Comparison of ENCODE assay signal across 8 cellular contexts in the genomic region with DNA sequence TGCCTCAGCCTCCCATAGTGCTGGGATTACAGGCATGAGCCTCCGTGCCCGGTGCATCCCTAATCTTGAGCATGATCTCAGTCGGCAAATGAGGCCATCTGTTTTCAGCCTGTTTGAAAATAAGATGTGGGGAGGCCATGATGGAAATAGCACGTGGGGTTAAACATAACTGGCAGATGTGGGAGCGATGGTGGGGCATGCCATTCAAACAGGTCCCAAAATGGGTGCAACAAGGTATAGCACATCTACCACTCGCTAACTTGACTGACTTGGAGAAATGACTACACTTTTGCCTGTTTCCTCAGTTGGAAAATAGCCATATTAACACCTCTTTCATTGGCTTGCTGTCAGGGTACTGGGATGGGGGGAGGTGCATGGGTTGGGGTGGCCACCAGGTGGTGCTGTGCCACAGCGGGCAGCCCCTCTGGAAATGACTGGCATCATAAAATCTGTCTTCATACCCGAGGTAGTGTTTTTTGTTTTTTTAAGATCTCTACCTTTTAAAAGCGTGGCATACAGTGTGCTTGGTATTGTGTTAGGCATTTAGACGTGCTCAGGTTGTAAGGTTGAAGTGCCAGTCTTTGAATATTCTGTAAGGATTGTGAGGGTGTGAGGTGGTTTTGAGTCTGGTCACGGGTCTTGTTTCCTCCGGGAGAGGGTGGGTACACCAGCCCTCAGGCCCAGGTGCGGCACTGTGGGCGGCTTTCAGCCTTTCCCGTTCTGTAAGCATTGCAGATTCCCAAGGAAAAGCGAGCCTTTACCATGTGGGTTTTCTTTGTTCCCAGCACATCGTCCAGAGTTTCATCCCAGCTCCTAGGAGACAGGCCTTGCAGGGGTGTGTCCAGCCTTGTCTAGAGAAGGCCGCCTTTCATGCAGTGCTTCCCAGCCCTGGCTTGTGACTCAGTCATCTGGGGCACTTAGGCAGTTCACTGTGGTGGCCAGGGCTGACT. TPM values are rescaled to one million over a fixed set of nuclear protein-coding genes. Genes with fewer than 3 reads are reported as not detected.
DNase-seq lines count a peak whose midpoint lies in the region; ATAC-seq, FAIRE-seq and TF ChIP-seq lines count a peak whose summit lies in the region.

No MANE protein-coding gene starts in this region.

- TF ChIP-seq CTCF in Calu3 (IDR thresholded peaks at IDR 0.05; ENCODE audit: unreplicated experiment): peak; percentile 85
- peak; percentile 98 for TF ChIP-seq CTCF in fibroblast of mammary gland (conservative IDR thresholded peaks at IDR 0.05; ENCODE audit: control insufficient read depth, insufficient read depth, low read depth, low read length)

- H2BK5ac ChIP-seq in neuronal stem cell (ENCODE audit: low read length): no peak overlapping the region

- no peak for FAIRE-seq in RCC 7860 (lab: Jason Lieb, UNC)

- H3K79me1 ChIP-seq in neuronal stem cell (ENCODE audit: low read depth, low read length): peaks cover 5% of the 10 kb centered on the region

- H2BK15ac ChIP-seq in neuronal stem cell (ENCODE audit: low read length): no peak overlapping the region

- no peak overlapping the region for H4K8ac ChIP-seq in neuronal stem cell (ENCODE audit: low read depth, low read length)

- peaks cover 16 to 59% of the 10 kb centered on the region in 2 donors for H3K4me1 ChIP-seq in neuronal stem cell (ENCODE audit: control insufficient read depth in 2 of 2, insufficient read depth in 1 of 2, low read depth in 1 of 2, low read length in 2 of 2)

- no CpG with 5 or more reads among the region's 18 CpGs for WGBS in neuronal stem cell (ENCODE audit: extremely low coverage in 2 of 2, insufficient read length in 2 of 2, insufficient replicate concordance in 1 of 2), 2 donors

- H3K4me3 Mint-ChIP-seq in Calu3 (ENCODE audit: low read depth, unreplicated experiment): peak overlapping the region; percentile 15
- H3K4me3 Mint-ChIP-seq in activated T-helper 17 cell treated with anti-CD3 and anti-CD28 coated beads, Interleukin-2, amount 50 U/mL, for 72 hours: peak overlapping the region; percentile 97

- H3K4ac ChIP-seq in neuronal stem cell (ENCODE audit: low read length): no peak overlapping the region

- CTCF ChIA-PET in Calu3 (lab: Charles Lee): interaction anchor here (0.8 kb wide), 1 partner anchor 86 kb away, joined by 3 read pairs; no protein-coding TSS in a partner anchor

- H3K36me3 ChIP-seq in neuronal stem cell (replicated peaks in 1 of 2; ENCODE audit: control insufficient read depth in 2 of 2, insufficient read depth in 2 of 2, low read length in 2 of 2): peaks cover 29 to 47% of the 10 kb centered on the region in 2 donors

- no peak overlapping the region for H4K91ac ChIP-seq in neuronal stem cell (ENCODE audit: low read depth, low read length, poor library complexity)

- no peak overlapping the region for H3K4me2 ChIP-seq in neuronal stem cell (ENCODE audit: insufficient read depth, low read length, poor library complexity, severe bottlenecking)

- no peak overlapping the region for H2AFZ ChIP-seq in neuronal stem cell (ENCODE audit: low read length)

- H2BK12ac ChIP-seq in neuronal stem cell (ENCODE audit: low read length): no peak overlapping the region

- peaks cover 71% of the 10 kb centered on the region for H3K36me3 Mint-ChIP-seq in Calu3 (ENCODE audit: insufficient read depth, unreplicated experiment)
- peaks cover 72% of the 10 kb centered on the region for H3K36me3 Mint-ChIP-seq in activated T-helper 17 cell treated with anti-CD3 and anti-CD28 coated beads, Interleukin-2, amount 50 U/mL, for 72 hours (ENCODE audit: low read depth)

- H3K14ac ChIP-seq in neuronal stem cell (ENCODE audit: low read length): no peak overlapping the region

- ATAC-seq in HG02678 (IDR thresholded peaks at IDR 0.05; ENCODE audit: unreplicated experiment) (peak; percentile 28), GM19467 (IDR thresholded peaks at IDR 0.05; ENCODE audit: unreplicated experiment) (no peak)
- ATAC-seq in activated T-helper 17 cell treated with anti-CD3 and anti-CD28 coated beads, Interleukin-2, amount 50 U/mL, for 72 hours (replicated peaks): peak; percentile 55

- DNase-seq in Calu3 (peak; percentile 84), RCC 7860 (ENCODE audit: low spot score) (peak; percentile 49), fibroblast of mammary gland (ENCODE audit: low read depth) (peak; percentile 73), neuronal stem cell (ENCODE audit: low spot score) (peak; percentile 37), substantia nigra (lab: John Stamatoyannopoulos, UW) (peak in 48 of 49 donors; percentile 25 to 91 (median 72))

- H3K27me3 Mint-ChIP-seq in Calu3 (ENCODE audit: unreplicated experiment): peaks cover 34% of the 10 kb centered on the region
- H3K27me3 Mint-ChIP-seq in activated T-helper 17 cell treated with anti-CD3 and anti-CD28 coated beads, Interleukin-2, amount 50 U/mL, for 72 hours: no peaks in the 10 kb centered on the region

- no peak overlapping the region for H3K9ac ChIP-seq in neuronal stem cell (ENCODE audit: low read depth, low read length, poor library complexity)

- no peak overlapping the region for H2BK120ac ChIP-seq in neuronal stem cell (ENCODE audit: low read depth, low read length)

- peaks cover 17% of the 10 kb centered on the region for H3K4me1 Mint-ChIP-seq in Calu3 (ENCODE audit: low read depth, unreplicated experiment)
- peaks cover 36% of the 10 kb centered on the region for H3K4me1 Mint-ChIP-seq in activated T-helper 17 cell treated with anti-CD3 and anti-CD28 coated beads, Interleukin-2, amount 50 U/mL, for 72 hours

- H2AK5ac ChIP-seq in neuronal stem cell (ENCODE audit: low read depth, low read length): no peak overlapping the region

- H3K23ac ChIP-seq in neuronal stem cell (ENCODE audit: low read depth, low read length, poor library complexity): peak overlapping the region; percentile 56

- intact Hi-C loops in Calu3 (cut with micrococcal nuclease; ENCODE audit: unreplicated experiment): loop anchor here (5.0 kb wide), 1 partner anchor 72 kb away; no protein-coding TSS in a partner anchor

- no TSS peak for BruUV-seq in Calu3 (replicated peaks; lab: Mats Ljungman, UMichigan)

- H3K27ac ChIP-seq in neuronal stem cell (replicated peaks; ENCODE audit: low read length) (peak overlapping the region; percentile 51), substantia nigra (ENCODE audit: low read depth, low read length, poor library complexity, severe bottlenecking) (peak overlapping the region; percentile 96)

- peak overlapping the region; percentile 80 for H3K27ac Mint-ChIP-seq in Calu3 (ENCODE audit: unreplicated experiment)
- H3K27ac Mint-ChIP-seq in activated T-helper 17 cell treated with anti-CD3 and anti-CD28 coated beads, Interleukin-2, amount 50 U/mL, for 72 hours: peak overlapping the region; percentile 0

- H3K4me3 ChIP-seq in fibroblast of mammary gland (ENCODE audit: control insufficient read depth, low read depth, low read length) (no peak overlapping the region), neuronal stem cell (ENCODE audit: low read length in 2 of 2) (no peak overlapping the region)

- H3K27me3 ChIP-seq in neuronal stem cell (ENCODE audit: control insufficient read depth in 3 of 3, insufficient read depth in 3 of 3, low read depth in 1 of 3, low read length in 3 of 3): peaks cover 0 to 27% (median 6%) of the 10 kb centered on the region in 3 experiments

- peak overlapping the region; percentile 8 for H3K18ac ChIP-seq in neuronal stem cell (ENCODE audit: low read length)

- no peaks in the 10 kb centered on the region for H3K9me3 Mint-ChIP-seq in Calu3 (ENCODE audit: low read depth, unreplicated experiment)
- no peaks in the 10 kb centered on the region for H3K9me3 Mint-ChIP-seq in activated T-helper 17 cell treated with anti-CD3 and anti-CD28 coated beads, Interleukin-2, amount 50 U/mL, for 72 hours

- H3K9me3 ChIP-seq in neuronal stem cell (replicated peaks in 1 of 2; ENCODE audit: control insufficient read depth in 2 of 2, insufficient read depth in 1 of 2, low read depth in 1 of 2, low read length in 2 of 2): no peaks in the 10 kb centered on the region

RNA-seq across cellular contexts. Expression of a gene that starts 2.9 kb away (rescaled TPM):
- 0.28 and 0.81 TPM in 2 replicates for total RNA-seq in Calu3 (2022)
- total RNA-seq in activated T-helper 17 cell treated with anti-CD3 and anti-CD28 coated beads, Interleukin-2, amount 50 U/mL, for 72 hours: 10 to 100 TPM in 1 of 2 donors, 1 to 10 TPM in 1; 2.6 to 13.9 TPM
- 1.3 TPM for polyA plus RNA-seq in neuronal stem cell (2013, experiment 1 of 2)
- 1.1 TPM for polyA plus RNA-seq in neuronal stem cell (2013, experiment 2 of 2)

RNA-seq across cellular contexts. Expression of a gene that starts 7.0 kb away (rescaled TPM):
- 708 and 725 TPM in 2 replicates for total RNA-seq in Calu3 (2022)
- total RNA-seq in activated T-helper 17 cell treated with anti-CD3 and anti-CD28 coated beads, Interleukin-2, amount 50 U/mL, for 72 hours: 1,000 to 10,000 TPM; 1,259 to 1,366 TPM
- 4,161 TPM for polyA plus RNA-seq in neuronal stem cell (2013, experiment 1 of 2)
- 4,332 TPM for polyA plus RNA-seq in neuronal stem cell (2013, experiment 2 of 2)
